ENCODE assay signal across 11 cellular contexts in the genomic region with DNA sequence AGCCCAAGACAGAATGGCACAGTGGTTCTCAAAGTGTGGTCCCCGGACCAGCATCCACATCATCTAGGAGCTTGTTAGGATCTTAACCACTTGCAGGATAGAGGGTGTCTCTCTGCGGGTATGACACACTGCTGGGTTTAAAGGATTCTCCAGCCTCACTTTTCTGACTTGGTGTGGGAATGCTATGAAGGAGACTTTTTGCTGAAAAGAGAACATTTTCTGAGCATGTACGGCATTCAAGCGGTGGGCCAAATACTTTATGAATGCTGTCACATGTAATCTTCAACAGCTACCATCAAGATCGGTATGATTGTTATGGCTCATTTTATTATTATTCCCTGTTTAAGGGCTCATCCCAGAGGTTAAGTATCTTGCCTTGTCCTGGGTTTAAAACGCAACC. TPM values are rescaled to one million over a fixed set of nuclear protein-coding genes. Genes with fewer than 3 reads are reported as not detected.
DNase-seq lines count a peak whose midpoint lies in the region; ATAC-seq and TF ChIP-seq lines count a peak whose summit lies in the region.
"Had no signal": no experiment of that assay in that cellular context is flagged by ENCODE, and none has a peak within 500 bp of the region (broad histone marks: within the 10 kb centered on the region; RNA-seq: fewer than 3 reads in every experiment).

No MANE protein-coding gene starts in this region.

- intact Hi-C loops in activated naive CD4-positive, alpha-beta T cell treated with anti-CD3 and anti-CD28 coated beads for 36 hours (cut with micrococcal nuclease) = no loop called here

- H3K27me3 ChIP-seq in tibial nerve = no peaks in the 10 kb centered on the region
- H3K27me3 ChIP-seq: neutrophil had no signal

- no peak for TF ChIP-seq POLR2A in tibial nerve (IDR thresholded peaks at IDR 0.05)

- H3K27ac Mint-ChIP-seq in activated naive CD4-positive, alpha-beta T cell treated with anti-CD3 and anti-CD28 coated beads for 36 hours = no peak overlapping the region

- H3K9me3 Mint-ChIP-seq in activated T-cell treated with anti-CD3 and anti-CD28 coated beads, Interleukin-2, amount 50 U/mL, for 4 hours = no peaks in the 10 kb centered on the region
- H3K9me3 Mint-ChIP-seq in activated naive CD4-positive, alpha-beta T cell treated with anti-CD3 and anti-CD28 coated beads for 36 hours = no peaks in the 10 kb centered on the region
- H3K9me3 Mint-ChIP-seq: activated naive CD4-positive, alpha-beta T cell treated with anti-CD3 and anti-CD28 coated beads, Interleukin-2, amount 50 U/mL, for 72 hours had no signal

- H3K4me3 Mint-ChIP-seq in activated T-cell treated with anti-CD3 and anti-CD28 coated beads, Interleukin-2, amount 50 U/mL, for 4 hours = peak overlapping the region; percentile 6
- no peak overlapping the region for H3K4me3 Mint-ChIP-seq in activated naive CD4-positive, alpha-beta T cell treated with anti-CD3 and anti-CD28 coated beads for 36 hours

- no peak for TF ChIP-seq EP300 in tibial nerve (IDR thresholded peaks at IDR 0.05)

- peak overlapping the region; percentile 95 to 98 (median 96) for H3K27ac ChIP-seq in tibial nerve

- H3K9me3 ChIP-seq in tibial nerve = no peaks in the 10 kb centered on the region
- H3K9me3 ChIP-seq: neutrophil had no signal

- no peak for TF ChIP-seq CTCF in choroid plexus epithelial cell (conservative IDR thresholded peaks at IDR 0.05; ENCODE audit: low read depth, low read length)
- TF ChIP-seq CTCF in tibial nerve (IDR thresholded peaks at IDR 0.05) = no peak

- CTCF ChIA-PET in activated naive CD4-positive, alpha-beta T cell treated with anti-CD3 and anti-CD28 coated beads for 36 hours (lab: Charles Lee) = interaction anchor here (1.4 to 3.0 kb wide), 3 partner anchors 7 to 54 kb away, joined by 8 to 20 read pairs (median 16); no protein-coding TSS in a partner anchor

- H3K4me1 ChIP-seq in tibial nerve = peaks cover 0 to 52% (median 38%) of the 10 kb centered on the region in 4 donors

- no peaks in the 10 kb centered on the region for H3K36me3 ChIP-seq in tibial nerve
- H3K36me3 ChIP-seq: neutrophil had no signal

- H3K36me3 Mint-ChIP-seq in activated T-cell treated with anti-CD3 and anti-CD28 coated beads, Interleukin-2, amount 50 U/mL, for 4 hours (ENCODE audit: insufficient read depth) = peaks cover 15% of the 10 kb centered on the region
- H3K36me3 Mint-ChIP-seq in activated naive CD4-positive, alpha-beta T cell treated with anti-CD3 and anti-CD28 coated beads for 36 hours (ENCODE audit: low read depth) = peaks cover 15% of the 10 kb centered on the region

- no peak for DNase-seq in activated T-cell treated with anti-CD3 and anti-CD28 coated beads, Interleukin-2, amount 50 U/mL, for 4 hours
- DNase-seq in activated T-cell treated with anti-CD3 and anti-CD28 coated beads for 4 hours (no peak), choroid plexus epithelial cell (ENCODE audit: low read depth) (peak; percentile 61), myocyte (ENCODE audit: low read depth) (peak; percentile 36), tibial nerve (ENCODE audit: low spot score in 2 of 2) (no peak)
- no peak for DNase-seq in activated naive CD4-positive, alpha-beta T cell treated with anti-CD3 and anti-CD28 coated beads for 36 hours
- DNase-seq: NK-92 treated with Interleukin-12 subunit alpha and Interleukin-12 subunit beta, amount 100 ng/mL, for 24 hours had no signal

- no peak for ATAC-seq in activated T-cell treated with anti-CD3 and anti-CD28 coated beads, Interleukin-2, amount 50 U/mL, for 4 hours
- ATAC-seq in HG02763 (IDR thresholded peaks at IDR 0.05; ENCODE audit: unreplicated experiment) = no peak
- ATAC-seq in GM21367 (IDR thresholded peaks at IDR 0.05; ENCODE audit: unreplicated experiment) = no peak
- ATAC-seq: activated naive CD4-positive, alpha-beta T cell treated with anti-CD3 and anti-CD28 coated beads, Interleukin-2, amount 50 U/mL, for 72 hours had no signal

- peaks cover 49% of the 10 kb centered on the region for H3K4me1 Mint-ChIP-seq in activated T-cell treated with anti-CD3 and anti-CD28 coated beads, Interleukin-2, amount 50 U/mL, for 4 hours (ENCODE audit: low read depth)
- peaks cover 49% of the 10 kb centered on the region for H3K4me1 Mint-ChIP-seq in activated naive CD4-positive, alpha-beta T cell treated with anti-CD3 and anti-CD28 coated beads for 36 hours (ENCODE audit: low read depth)

- H3K27me3 Mint-ChIP-seq in activated T-cell treated with anti-CD3 and anti-CD28 coated beads, Interleukin-2, amount 50 U/mL, for 4 hours (ENCODE audit: low read depth) = no peaks in the 10 kb centered on the region
- H3K27me3 Mint-ChIP-seq in activated naive CD4-positive, alpha-beta T cell treated with anti-CD3 and anti-CD28 coated beads for 36 hours (ENCODE audit: low read depth) = no peaks in the 10 kb centered on the region

- 51 to 64% methylated on average over 6 of the region's 6 CpGs for WGBS in tibial nerve, 2 donors

- no peak overlapping the region for H3K4me3 ChIP-seq in choroid plexus epithelial cell (ENCODE audit: low read depth, low read length)
- H3K4me3 ChIP-seq in tibial nerve = no peak overlapping the region

RNA-seq across cellular contexts. Expression of a gene that starts 1.7 kb away (rescaled TPM):
- 100 to 1,000 TPM; 364 to 594 (median 428) TPM for total RNA-seq in activated T-cell treated with anti-CD3 and anti-CD28 coated beads, Interleukin-2, amount 50 U/mL, for 4 hours
- total RNA-seq in myocyte (98.2 and 135 TPM in 2 replicates), tibial nerve (10 to 100 TPM; 27.9 to 49.4 (median 43.4) TPM)
- polyA plus RNA-seq in myocyte (2012) = 314 TPM
- total RNA-seq in activated naive CD4-positive, alpha-beta T cell treated with anti-CD3 and anti-CD28 coated beads for 36 hours = 100 to 1,000 TPM; 140 to 141 TPM

Comparison
In these comparisons a context has a peak if more than half of its experiments do, and no peak if none do; other contexts are left out.
1. DNase-seq: peak in choroid plexus epithelial cell (single experiment) and myocyte (single experiment); none in activated T-cell treated with anti-CD3 and anti-CD28 coated beads, Interleukin-2, amount 50 U/mL, for 4 hours (single experiment), activated T-cell treated with anti-CD3 and anti-CD28 coated beads for 4 hours (single experiment), tibial nerve (0 of 2) and activated naive CD4-positive, alpha-beta T cell treated with anti-CD3 and anti-CD28 coated beads for 36 hours (single experiment).